ENCODE assay signal across 1 cellular context in the genomic region with DNA sequence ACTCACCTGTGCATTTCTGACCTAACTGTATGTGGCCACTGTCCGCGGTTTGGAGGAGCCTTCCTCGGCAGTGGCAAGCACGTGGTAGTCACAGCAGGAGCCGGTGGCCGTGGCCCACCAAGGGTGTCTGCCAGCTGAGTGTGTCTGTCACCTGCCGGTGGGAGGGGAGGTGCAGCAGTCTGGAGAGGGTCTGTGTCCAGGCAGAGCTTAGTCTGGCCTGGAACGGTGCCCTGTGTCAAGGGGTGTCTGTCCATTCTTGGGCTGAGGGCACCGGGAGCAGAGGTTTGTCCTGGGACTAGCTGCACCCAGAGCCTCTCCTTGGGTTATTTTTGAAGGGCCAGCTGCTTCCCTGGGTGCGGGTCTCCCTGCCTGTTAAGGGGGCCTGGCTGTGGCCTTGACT.
TF ChIP-seq lines count a peak whose summit lies in the region.

No MANE protein-coding gene starts in this region.

TF ChIP-seq in GM12878, 131 proteins besides CTCF, POLR2A, EP300 and RAD21:
- TF ChIP-seq MXI1 (IDR thresholded peaks at IDR 0.05; ENCODE audit: low read depth, low read length), result peak; percentile 25; the same call in 1 of the 2 replicates
- 0 out of 2 replicates have a peak, but pooled peaks have one; percentile 12 for TF ChIP-seq BACH1 (IDR thresholded peaks at IDR 0.05; ENCODE audit: borderline replicate concordance)
- no peak for TF ChIP-seq CREB1 (IDR thresholded peaks at IDR 0.05; ENCODE audit: low read depth)
- no peak for TF ChIP-seq CEBPB (IDR thresholded peaks at IDR 0.05; ENCODE audit: borderline replicate concordance in 1 of 2, low read depth in 2 of 2, low read length in 2 of 2)
- TF ChIP-seq, protein P1, sequence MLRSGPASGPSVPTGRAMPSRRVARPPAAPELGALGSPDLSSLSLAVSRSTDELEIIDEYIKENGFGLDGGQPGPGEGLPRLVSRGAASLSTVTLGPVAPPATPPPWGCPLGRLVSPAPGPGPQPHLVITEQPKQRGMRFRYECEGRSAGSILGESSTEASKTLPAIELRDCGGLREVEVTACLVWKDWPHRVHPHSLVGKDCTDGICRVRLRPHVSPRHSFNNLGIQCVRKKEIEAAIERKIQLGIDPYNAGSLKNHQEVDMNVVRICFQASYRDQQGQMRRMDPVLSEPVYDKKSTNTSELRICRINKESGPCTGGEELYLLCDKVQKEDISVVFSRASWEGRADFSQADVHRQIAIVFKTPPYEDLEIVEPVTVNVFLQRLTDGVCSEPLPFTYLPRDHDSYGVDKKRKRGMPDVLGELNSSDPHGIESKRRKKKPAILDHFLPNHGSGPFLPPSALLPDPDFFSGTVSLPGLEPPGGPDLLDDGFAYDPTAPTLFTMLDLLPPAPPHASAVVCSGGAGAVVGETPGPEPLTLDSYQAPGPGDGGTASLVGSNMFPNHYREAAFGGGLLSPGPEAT (IDR thresholded peaks at IDR 0.05; ENCODE audit: low read depth), result no peak
